Comparison of ENCODE assay signal across 10 cellular contexts in genomic region chr3:7682822-7683229, GRCh38.
DNase-seq lines count a peak whose midpoint lies in the region; ATAC-seq, FAIRE-seq and TF ChIP-seq lines count a peak whose summit lies in the region.
"Had no signal": no experiment of that assay in that cellular context is flagged by ENCODE, and none has a peak within 500 bp of the region (broad histone marks: within the 10 kb centered on the region; RNA-seq: fewer than 3 reads in every experiment).

No MANE protein-coding gene starts in this region.

- no peaks in the 10 kb centered on the region for H3K79me1 ChIP-seq in H1 (ENCODE audit: low read depth, low read length)

- H3K36me3 ChIP-seq in H1 (ENCODE audit: control insufficient read depth in 2 of 4, insufficient read depth in 4 of 4, low read length in 3 of 4): 0 out of 8 replicates have a peak, but pooled peaks cover 0 to 2% (median 0%) of the 10 kb centered on the region in 4 experiments

- no peak overlapping the region for H4K91ac ChIP-seq in H1 (replicated peaks; ENCODE audit: insufficient read length, low read length)

- TF ChIP-seq RAD21 in H1 (IDR thresholded peaks at IDR 0.05 in 1 of 2, conservative IDR thresholded peaks at IDR 0.05 in 1 of 2; ENCODE audit: low read depth in 2 of 2, low read length in 2 of 2): no peak

- no peak overlapping the region for H4K5ac ChIP-seq in H1 (ENCODE audit: insufficient read length, low read depth, low read length)

- H2BK20ac ChIP-seq in H1 (ENCODE audit: low read length): no peak overlapping the region

- no peak overlapping the region for H3K14ac ChIP-seq in H1 (ENCODE audit: insufficient read length)

- POLR2A ChIA-PET in AG04450 (lab: Yijun Ruan, JAX) (no interaction called here), H1 (lab: Charles Lee; ENCODE audit: partially characterized antibody) (interaction anchor here (0.5 kb wide), 1 partner anchor 104 kb away, joined by 3 read pairs; no protein-coding TSS in a partner anchor)

- H4K8ac ChIP-seq in H1 (ENCODE audit: extremely low read depth, insufficient read depth, low read length): no peak overlapping the region

- H3K23me2 ChIP-seq in H1 (ENCODE audit: low read depth, low read length): no peaks in the 10 kb centered on the region

- no peak for TF ChIP-seq POLR2A in H1 (IDR thresholded peaks at IDR 0.05; ENCODE audit: control extremely low read depth in 1 of 2, low read depth in 2 of 2, low read length in 2 of 2)

- no peak overlapping the region for H3K27ac ChIP-seq in AG04450 (ENCODE audit: low read depth, low read length)
- H3K27ac ChIP-seq in H1 (ENCODE audit: low read depth, low read length): peak overlapping the region; percentile 30; the same call in 1 of the 2 replicates

- peaks cover 5% of the 10 kb centered on the region for H3K27me3 Mint-ChIP-seq in activated naive CD8-positive, alpha-beta T cell treated with anti-CD3 and anti-CD28 coated beads for 36 hours

- H2AK5ac ChIP-seq in H1 (ENCODE audit: low read depth, low read length): no peak overlapping the region

- peaks cover 4% of the 10 kb centered on the region for H3K9me3 Mint-ChIP-seq in activated naive CD8-positive, alpha-beta T cell treated with anti-CD3 and anti-CD28 coated beads for 36 hours

- H3K4me3 ChIP-seq in AG04450 (ENCODE audit: low read depth, low read length) (no peak overlapping the region), H1 (ENCODE audit: extremely low read depth in 1 of 4, insufficient read depth in 2 of 4, low read depth in 3 of 4, low read length in 4 of 4) (peak overlapping the region in 1 of 4 experiments; percentile 17; a peak in 1 of 8 replicates)

- no peak for ATAC-seq in GM21381 (IDR thresholded peaks at IDR 0.05; ENCODE audit: unreplicated experiment)

- DNase-seq in AG04450 (ENCODE audit: low read depth, low spot score) (peak; percentile 0), NCI-H526 treated with DMSO at 0.1 percent for 48 hours (lab: John Stamatoyannopoulos, UW) (peak; percentile 71), H1 (ENCODE audit: low read depth in 1 of 2, low spot score in 2 of 2) (no peak), kidney glomerular epithelial cell (lab: John Stamatoyannopoulos, UW) (peak; percentile 88), DMS153 treated with DMSO at 0.1 percent for 48 hours (lab: John Stamatoyannopoulos, UW; ENCODE audit: unreplicated experiment) (no peak)
- no peak for DNase-seq in activated CD4-positive, alpha-beta T cell treated with anti-CD3 and anti-CD28 coated beads for 4 hours
- no peak for DNase-seq in activated naive CD8-positive, alpha-beta T cell treated with anti-CD3 and anti-CD28 coated beads for 36 hours
- DNase-seq: activated naive CD4-positive, alpha-beta T cell; T-helper 2 cell had no signal

- H3K56ac ChIP-seq in H1 (replicated peaks; ENCODE audit: insufficient read length, low read depth, low read length): no peak overlapping the region

- H3K4me1 Mint-ChIP-seq in activated naive CD8-positive, alpha-beta T cell treated with anti-CD3 and anti-CD28 coated beads for 36 hours: no peaks in the 10 kb centered on the region

- H3K36me3 Mint-ChIP-seq in activated naive CD8-positive, alpha-beta T cell treated with anti-CD3 and anti-CD28 coated beads for 36 hours: no peaks in the 10 kb centered on the region

- H3K4me3 Mint-ChIP-seq in activated naive CD8-positive, alpha-beta T cell treated with anti-CD3 and anti-CD28 coated beads for 36 hours: no peak overlapping the region

- H3K27me3 ChIP-seq in AG04450 (ENCODE audit: control insufficient read depth, insufficient read depth, low read length): no peaks in the 10 kb centered on the region
- H3K27me3 ChIP-seq in H1 (replicated peaks in 1 of 4; ENCODE audit: control insufficient read depth in 3 of 4, extremely low read depth in 1 of 4, insufficient read depth in 3 of 4, low read length in 3 of 4): no peaks in the 10 kb centered on the region

- H3K23ac ChIP-seq in H1 (ENCODE audit: insufficient read length): no peak overlapping the region

- H3K79me2 ChIP-seq in H1 (ENCODE audit: control insufficient read depth in 1 of 2, insufficient read depth in 2 of 2, low read length in 2 of 2): no peaks in the 10 kb centered on the region

- TF ChIP-seq CTCF in AG04450 (IDR thresholded peaks at IDR 0.05; ENCODE audit: low read depth, low read length) (no peak), H1 (IDR thresholded peaks at IDR 0.05; ENCODE audit: control extremely low read depth in 1 of 3, insufficient read depth in 1 of 3, low read depth in 1 of 3, low read length in 3 of 3) (no peak)

- peaks cover 0 to 12% (median 1%) of the 10 kb centered on the region in 4 experiments; a peak in 2 of 7 replicates for H3K4me1 ChIP-seq in H1 (replicated peaks in 1 of 4; ENCODE audit: control insufficient read depth in 3 of 4, insufficient read depth in 4 of 4, low read length in 3 of 4)

- no peak overlapping the region for H2BK120ac ChIP-seq in H1 (replicated peaks; ENCODE audit: low read depth, low read length)

- no peak overlapping the region for H3K18ac ChIP-seq in H1 (ENCODE audit: extremely low read depth, low read length)

- no peak for FAIRE-seq in H1 (lab: Jason Lieb, UNC)

- peak overlapping the region; percentile 28 to 43; a peak in 3 of 4 replicates for H3K4me2 ChIP-seq in H1 (ENCODE audit: insufficient read depth in 1 of 2, low read depth in 2 of 2, low read length in 2 of 2)

- H4K20me1 ChIP-seq in H1 (replicated peaks in 1 of 2; ENCODE audit: control insufficient read depth in 1 of 2, insufficient read depth in 2 of 2, low read length in 2 of 2): no peaks in the 10 kb centered on the region

- peaks cover 10% of the 10 kb centered on the region for H3K9me3 ChIP-seq in AG04450 (ENCODE audit: control insufficient read depth, insufficient read depth, low read length)
- H3K9me3 ChIP-seq in H1 (ENCODE audit: insufficient read depth in 2 of 2, low read depth in 1 of 2, low read length in 1 of 2): peaks cover 5 to 6% of the 10 kb centered on the region in 2 experiments; a peak in 1 of 4 replicates

- 25% methylated on average over 4 of the region's 4 CpGs; no CpG with 5 or more reads in 1 of the 2 experiments for WGBS in H1 (ENCODE audit: extremely low coverage in 1 of 2, insufficient coverage in 1 of 2, insufficient read length in 1 of 2, insufficient replicate concordance in 2 of 2, low coverage in 1 of 2, low lambda C conversion rate in 2 of 2, missing lambda C conversion rate in 1 of 2), 2 experiments

- H3K4ac ChIP-seq in H1 (replicated peaks; ENCODE audit: insufficient read length, low read depth, low read length): no peak overlapping the region

- no peak overlapping the region for H2BK15ac ChIP-seq in H1 (ENCODE audit: low read length)

- H2BK12ac ChIP-seq in H1 (ENCODE audit: low read depth, low read length): no peak overlapping the region

- H2BK5ac ChIP-seq in H1 (ENCODE audit: low read depth, low read length): no peak overlapping the region

- H3K27ac Mint-ChIP-seq in activated naive CD8-positive, alpha-beta T cell treated with anti-CD3 and anti-CD28 coated beads for 36 hours: no peak overlapping the region

- H2AFZ ChIP-seq in H1 (ENCODE audit: low read length): no peak overlapping the region

- no peak overlapping the region for H3K9ac ChIP-seq in H1 (replicated peaks in 1 of 4; ENCODE audit: extremely low read depth in 1 of 4, low read depth in 3 of 4, low read length in 3 of 4)

- TF ChIP-seq EP300 in H1 (IDR thresholded peaks at IDR 0.05; ENCODE audit: borderline replicate concordance in 1 of 2, low read depth in 2 of 2, low read length in 2 of 2): no peak

- CTCF ChIA-PET in AG04450 (lab: Charles Lee) (no interaction called here), H1 (lab: Charles Lee; ENCODE audit: partially characterized antibody) (interaction anchor here (1.0 to 1.1 kb wide), 2 partner anchors 15 to 830 kb away, joined by 3 read pairs; no protein-coding TSS in a partner anchor)

TF ChIP-seq in H1, 55 proteins besides CTCF, POLR2A, EP300 and RAD21:
- TF ChIP-seq JUN (IDR thresholded peaks at IDR 0.05; ENCODE audit: low read depth, low read length): no peak
- TF ChIP-seq ASH2L (IDR thresholded peaks at IDR 0.05; ENCODE audit: low read length): no peak
- peak; percentile 66; the same call in 1 of the 2 replicates for TF ChIP-seq SRF (IDR thresholded peaks at IDR 0.05; ENCODE audit: low read depth, low read length)
- no peak for TF ChIP-seq KDM5A (IDR thresholded peaks at IDR 0.05; ENCODE audit: low read length)
- no peak for TF ChIP-seq POLR2AphosphoS5 (IDR thresholded peaks at IDR 0.05; ENCODE audit: low read depth, low read length)
- no peak for TF ChIP-seq CEBPB (IDR thresholded peaks at IDR 0.05; ENCODE audit: low read depth, low read length)
TF ChIP-seq in H1: peak in this region for 1.

Comparison
In these comparisons a context has a peak if more than half of its experiments do, and no peak if none do; other contexts are left out.
1. DNase-seq: peak in AG04450 (single experiment), NCI-H526 treated with DMSO at 0.1 percent for 48 hours (single experiment) and kidney glomerular epithelial cell (single experiment); none in H1 (0 of 2), DMS153 treated with DMSO at 0.1 percent for 48 hours (single experiment), activated CD4-positive, alpha-beta T cell treated with anti-CD3 and anti-CD28 coated beads for 4 hours (0 of 2) and activated naive CD8-positive, alpha-beta T cell treated with anti-CD3 and anti-CD28 coated beads for 36 hours (single experiment).